In the genomic region with DNA sequence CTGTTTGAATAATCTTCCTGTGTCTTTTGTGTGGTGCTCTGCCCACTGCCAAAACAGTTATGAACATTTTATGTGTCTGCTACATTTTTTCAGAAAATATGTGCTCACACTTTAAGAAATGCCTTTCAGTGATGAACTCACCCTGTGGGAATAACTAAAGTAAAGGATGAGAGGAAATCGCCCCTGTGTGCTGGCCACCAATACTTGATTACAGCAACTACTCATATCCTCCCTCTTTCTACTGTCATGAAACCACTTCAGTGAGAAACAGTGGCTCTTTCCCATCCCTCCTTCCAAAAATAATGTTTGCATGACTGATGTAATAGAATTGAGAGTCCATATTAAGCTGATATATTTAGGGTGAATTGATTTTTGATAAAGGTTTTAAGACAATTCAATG, we compare ENCODE assay signal across 25 cellular contexts.
"Had no signal": no experiment of that assay in that cellular context is flagged by ENCODE, and none has a peak within 500 bp of the region (broad histone marks: within the 10 kb centered on the region; RNA-seq: fewer than 3 reads in every experiment).

No MANE protein-coding gene starts in this region.

- H3K79me2 ChIP-seq: parathyroid adenoma had no signal

- DNase-seq: activated CD4-positive, alpha-beta memory T cell treated with anti-CD3 and anti-CD28 coated beads, Interleukin-2, amount 10 ng/mL, durations not matched to agents 7 days and 5 days; activated CD4-positive, alpha-beta T cell treated with anti-CD3 and anti-CD28 coated beads for 1 hour; activated CD4-positive, alpha-beta T cell treated with anti-CD3 and anti-CD28 coated beads, Interleukin-2, amount 10 ng/mL, durations not matched to agents 7 days and 5 days; activated CD8-positive, alpha-beta memory T cell treated with anti-CD3 and anti-CD28 coated beads, Interleukin-2, amount 50 U/mL, for 48 hours; activated gamma-delta T cell; activated naive CD4-positive, alpha-beta T cell treated with anti-CD3 and anti-CD28 coated beads, Interleukin-2, amount 50 U/mL, for 16 hours; activated T-cell treated with anti-CD3 and anti-CD28 coated beads, Interleukin-2, amount 50 U/mL, for 24 hours; amniotic stem cell; effector memory CD8-positive, alpha-beta T cell; foreskin melanocyte; heart right ventricle; midbrain; naive thymus-derived CD4-positive, alpha-beta T cell; nucleus accumbens; right cardiac atrium; stimulated activated CD4-positive, alpha-beta T cell treated with anti-CD3 and anti-CD28 coated beads, Interleukin-12 subunit alpha, Interleukin-12 subunit beta, amount 100 ng/mL, for 4 hours; stimulated activated CD4-positive, alpha-beta T cell treated with anti-CD3 and anti-CD28 coated beads, Interleukin-4, amount 100 ng/mL, for 1 hour; stimulated activated naive CD8-positive, alpha-beta T cell treated with anti-CD3 and anti-CD28 coated beads, Interleukin-15, Interleukin-2, amounts not matched to agents 100 U/mL and 50 U/mL, for 24 hours; T-helper 17 cell; trophoblast cell had no signal

- H3K4me3 ChIP-seq: breast epithelium, heart right ventricle, skin epidermis, thoracic aorta had no signal

- ATAC-seq: effector memory CD8-positive, alpha-beta T cell; heart right ventricle; naive thymus-derived CD4-positive, alpha-beta T cell; stimulated activated naive CD8-positive, alpha-beta T cell treated with anti-CD3 and anti-CD28 coated beads, Interleukin-15, Interleukin-2, amounts not matched to agents 100 U/mL and 50 U/mL, for 24 hours; T-helper 17 cell; WTC11 had no signal

- H3K27ac ChIP-seq: breast epithelium, heart right ventricle, parathyroid adenoma, skin epidermis, thoracic aorta had no signal

- H3K9me3 ChIP-seq: breast epithelium, heart right ventricle, thoracic aorta had no signal

- H3K9ac ChIP-seq: parathyroid adenoma had no signal

- H3K27me3 ChIP-seq: breast epithelium, heart right ventricle had no signal

- H3K4me1 ChIP-seq: breast epithelium, heart right ventricle, parathyroid adenoma had no signal

- H3K36me3 ChIP-seq: breast epithelium, heart right ventricle, thoracic aorta had no signal

- H2AFZ ChIP-seq: parathyroid adenoma had no signal
